ENCODE assay signal across 9 cellular contexts in genomic region chr6:150881911-150882481, GRCh38. TPM values are rescaled to one million over a fixed set of nuclear protein-coding genes. Genes with fewer than 3 reads are reported as not detected.
DNase-seq lines count a peak whose midpoint lies in the region; ATAC-seq and TF ChIP-seq lines count a peak whose summit lies in the region.
"Had no signal": no experiment of that assay in that cellular context is flagged by ENCODE, and none has a peak within 500 bp of the region (broad histone marks: within the 10 kb centered on the region; RNA-seq: fewer than 3 reads in every experiment).

No MANE protein-coding gene starts in this region.

- no peaks in the 10 kb centered on the region for H3K27me3 ChIP-seq in HAP-1 (ENCODE audit: low read depth)
- no peaks in the 10 kb centered on the region for H3K27me3 ChIP-seq in sigmoid colon
- no peaks in the 10 kb centered on the region for H3K27me3 ChIP-seq in naive thymus-derived CD4-positive, alpha-beta T cell (ENCODE audit: control insufficient read depth in 2 of 2, insufficient read depth in 2 of 2, low read length in 2 of 2)

- H3K9me3 Mint-ChIP-seq in activated T-helper 2 cell treated with anti-CD3 and anti-CD28 coated beads, Interferon-gamma antibody, Interleukin-2, Interleukin-4, amounts not matched to agents 10 μg/mL and 5 μg/mL and 100 μg/mL, durations not matched to agents 14 hours and 24 hours and 36 hours = no peaks in the 10 kb centered on the region
- no peaks in the 10 kb centered on the region for H3K9me3 Mint-ChIP-seq in naive thymus-derived CD4-positive, alpha-beta T cell
- H3K9me3 Mint-ChIP-seq in activated CD4-positive, alpha-beta T cell treated with anti-CD3 and anti-CD28 coated beads, Interleukin-2, amount 10 ng/mL, durations not matched to agents 7 days and 5 days = no peaks in the 10 kb centered on the region
- H3K9me3 Mint-ChIP-seq: naive B cell had no signal

- H3K4me1 Mint-ChIP-seq in activated T-helper 2 cell treated with anti-CD3 and anti-CD28 coated beads, Interferon-gamma antibody, Interleukin-2, Interleukin-4, amounts not matched to agents 10 μg/mL and 5 μg/mL and 100 μg/mL, durations not matched to agents 14 hours and 24 hours and 36 hours (ENCODE audit: low read depth) = peaks cover 9% of the 10 kb centered on the region
- H3K4me1 Mint-ChIP-seq in naive thymus-derived CD4-positive, alpha-beta T cell = peaks cover 0 to 6% (median 3%) of the 10 kb centered on the region in 7 donors
- peaks cover 9% of the 10 kb centered on the region for H3K4me1 Mint-ChIP-seq in T-helper 17 cell
- no peaks in the 10 kb centered on the region for H3K4me1 Mint-ChIP-seq in activated CD4-positive, alpha-beta T cell treated with anti-CD3 and anti-CD28 coated beads, Interleukin-2, amount 10 ng/mL, durations not matched to agents 7 days and 5 days

- POLR2A ChIA-PET in naive thymus-derived CD4-positive, alpha-beta T cell (lab: Charles Lee) = no interaction called here
- POLR2A ChIA-PET in activated CD4-positive, alpha-beta T cell treated with anti-CD3 and anti-CD28 coated beads, Interleukin-2, amount 10 ng/mL, durations not matched to agents 7 days and 5 days (lab: Charles Lee) = no interaction called here
- POLR2A ChIA-PET in GM10248 (lab: Yijun Ruan, JAX) = interaction anchor here (0.6 kb wide), 1 partner anchor 18 kb away, joined by 9 read pairs; no protein-coding TSS in a partner anchor

- WGBS in sigmoid colon, 2 donors = 44 to 74% methylated on average over 3 of the region's 3 CpGs

- H3K4me3 ChIP-seq in HAP-1 (no peak overlapping the region), sigmoid colon (no peak overlapping the region)
- H3K4me3 ChIP-seq in naive thymus-derived CD4-positive, alpha-beta T cell (ENCODE audit: low read length) = no peak overlapping the region

- H3K27ac Mint-ChIP-seq in activated T-helper 2 cell treated with anti-CD3 and anti-CD28 coated beads, Interferon-gamma antibody, Interleukin-2, Interleukin-4, amounts not matched to agents 10 μg/mL and 5 μg/mL and 100 μg/mL, durations not matched to agents 14 hours and 24 hours and 36 hours = peak overlapping the region; percentile 17
- no peak overlapping the region for H3K27ac Mint-ChIP-seq in naive thymus-derived CD4-positive, alpha-beta T cell
- no peak overlapping the region for H3K27ac Mint-ChIP-seq in T-helper 17 cell
- H3K27ac Mint-ChIP-seq in activated CD4-positive, alpha-beta T cell treated with anti-CD3 and anti-CD28 coated beads, Interleukin-2, amount 10 ng/mL, durations not matched to agents 7 days and 5 days = no peak overlapping the region
- H3K27ac Mint-ChIP-seq: naive B cell had no signal

- H3K4me3 Mint-ChIP-seq in activated T-helper 2 cell treated with anti-CD3 and anti-CD28 coated beads, Interferon-gamma antibody, Interleukin-2, Interleukin-4, amounts not matched to agents 10 μg/mL and 5 μg/mL and 100 μg/mL, durations not matched to agents 14 hours and 24 hours and 36 hours (ENCODE audit: low read depth) = no peak overlapping the region
- no peak overlapping the region for H3K4me3 Mint-ChIP-seq in naive thymus-derived CD4-positive, alpha-beta T cell
- no peak overlapping the region for H3K4me3 Mint-ChIP-seq in T-helper 17 cell
- H3K4me3 Mint-ChIP-seq in activated CD4-positive, alpha-beta T cell treated with anti-CD3 and anti-CD28 coated beads, Interleukin-2, amount 10 ng/mL, durations not matched to agents 7 days and 5 days = no peak overlapping the region
- H3K4me3 Mint-ChIP-seq: naive B cell had no signal

- H3K27ac ChIP-seq in sigmoid colon = peak overlapping the region; percentile 38 to 64 (median 52)
- H3K27ac ChIP-seq in naive thymus-derived CD4-positive, alpha-beta T cell (ENCODE audit: low read depth, low read length) = no peak overlapping the region

- intact Hi-C loops in activated T-helper 2 cell treated with anti-CD3 and anti-CD28 coated beads, Interferon-gamma antibody, Interleukin-2, Interleukin-4, amounts not matched to agents 10 μg/mL and 5 μg/mL and 100 μg/mL, durations not matched to agents 14 hours and 24 hours and 36 hours (cut with micrococcal nuclease) = no loop called here
- intact Hi-C loops in left cardiac atrium (cut with DNase I) = no loop called here
- intact Hi-C loops in sigmoid colon (cut with DNase I) = loop anchor here (10.0 kb wide), 1 partner anchor 573 kb away; the partner anchor contains the start of gene RMND1
- intact Hi-C loops in naive thymus-derived CD4-positive, alpha-beta T cell (cut with micrococcal nuclease) = no loop called here

- no peaks in the 10 kb centered on the region for H3K9me3 ChIP-seq in HAP-1
- H3K9me3 ChIP-seq in sigmoid colon = no peaks in the 10 kb centered on the region
- no peaks in the 10 kb centered on the region for H3K9me3 ChIP-seq in naive thymus-derived CD4-positive, alpha-beta T cell (ENCODE audit: control insufficient read depth in 2 of 3, low read length in 3 of 3)
- no peaks in the 10 kb centered on the region for H3K9me3 ChIP-seq in T-helper 17 cell (ENCODE audit: control insufficient read depth, low read length, poor library complexity, severe bottlenecking)

- in situ Hi-C loops in HAP-1 (cut with MboI; ENCODE audit: low sequenced_read_pairs) = no loop called here

- CTCF ChIA-PET in naive thymus-derived CD4-positive, alpha-beta T cell (lab: Charles Lee) = no interaction called here
- CTCF ChIA-PET in activated CD4-positive, alpha-beta T cell treated with anti-CD3 and anti-CD28 coated beads, Interleukin-2, amount 10 ng/mL, durations not matched to agents 7 days and 5 days (lab: Charles Lee) = interaction anchor here (0.6 to 2.2 kb wide), 5 partner anchors 10 to 486 kb away, joined by 3 to 8 read pairs (median 3); partner anchors contain the start of gene MTHFD1L
- CTCF ChIA-PET in GM10248 (lab: Yijun Ruan, JAX) = interaction anchor here (0.7 to 3.4 kb wide), 8 partner anchors 9 to 442 kb away, joined by 3 to 41 read pairs (median 8); partner anchors contain the start of gene MTHFD1L

- H3K27me3 Mint-ChIP-seq in activated T-helper 2 cell treated with anti-CD3 and anti-CD28 coated beads, Interferon-gamma antibody, Interleukin-2, Interleukin-4, amounts not matched to agents 10 μg/mL and 5 μg/mL and 100 μg/mL, durations not matched to agents 14 hours and 24 hours and 36 hours (ENCODE audit: low read depth) = no peaks in the 10 kb centered on the region
- H3K27me3 Mint-ChIP-seq in naive thymus-derived CD4-positive, alpha-beta T cell = no peaks in the 10 kb centered on the region
- no peaks in the 10 kb centered on the region for H3K27me3 Mint-ChIP-seq in T-helper 17 cell
- H3K27me3 Mint-ChIP-seq in activated CD4-positive, alpha-beta T cell treated with anti-CD3 and anti-CD28 coated beads, Interleukin-2, amount 10 ng/mL, durations not matched to agents 7 days and 5 days = no peaks in the 10 kb centered on the region
- H3K27me3 Mint-ChIP-seq: naive B cell had no signal

- H3K36me3 Mint-ChIP-seq in activated T-helper 2 cell treated with anti-CD3 and anti-CD28 coated beads, Interferon-gamma antibody, Interleukin-2, Interleukin-4, amounts not matched to agents 10 μg/mL and 5 μg/mL and 100 μg/mL, durations not matched to agents 14 hours and 24 hours and 36 hours (ENCODE audit: low read depth) = peaks cover 71% of the 10 kb centered on the region
- H3K36me3 Mint-ChIP-seq in naive thymus-derived CD4-positive, alpha-beta T cell = peaks cover 0 to 32% (median 12%) of the 10 kb centered on the region in 5 donors
- H3K36me3 Mint-ChIP-seq in T-helper 17 cell (ENCODE audit: low read depth) = peaks cover 4% of the 10 kb centered on the region
- peaks cover 34% of the 10 kb centered on the region for H3K36me3 Mint-ChIP-seq in activated CD4-positive, alpha-beta T cell treated with anti-CD3 and anti-CD28 coated beads, Interleukin-2, amount 10 ng/mL, durations not matched to agents 7 days and 5 days (ENCODE audit: low read depth)

- DNase-seq in HAP-1 (ENCODE audit: low spot score in 2 of 2) = peak; percentile 86 to 93
- no peak for DNase-seq in activated T-helper 2 cell treated with anti-CD3 and anti-CD28 coated beads, Interferon-gamma antibody, Interleukin-2, Interleukin-4, amounts not matched to agents 10 μg/mL and 5 μg/mL and 100 μg/mL, durations not matched to agents 14 hours and 24 hours and 36 hours (ENCODE audit: low spot score)
- peak; percentile 77 for DNase-seq in left cardiac atrium
- DNase-seq in sigmoid colon = peak; percentile 69
- no peak for DNase-seq in naive thymus-derived CD4-positive, alpha-beta T cell
- no peak for DNase-seq in T-helper 17 cell
- DNase-seq in activated CD4-positive, alpha-beta T cell treated with anti-CD3 and anti-CD28 coated beads, Interleukin-2, amount 10 ng/mL, durations not matched to agents 7 days and 5 days = no peak
- DNase-seq in GM10248 (ENCODE audit: extremely low spot score) = no peak
- DNase-seq: naive B cell had no signal

- ATAC-seq in left cardiac atrium = peak; percentile 94 to 95
- ATAC-seq in naive thymus-derived CD4-positive, alpha-beta T cell = no peak
- ATAC-seq in T-helper 17 cell = no peak

- no peak for TF ChIP-seq EP300 in sigmoid colon (IDR thresholded peaks at IDR 0.05)

- H3K4me1 ChIP-seq in HAP-1 = peaks cover 27% of the 10 kb centered on the region
- H3K4me1 ChIP-seq in sigmoid colon = peaks cover 0 to 42% (median 26%) of the 10 kb centered on the region in 4 donors
- H3K4me1 ChIP-seq in naive thymus-derived CD4-positive, alpha-beta T cell (ENCODE audit: control insufficient read depth in 2 of 2, insufficient read depth in 2 of 2, low read length in 2 of 2) = no peaks in the 10 kb centered on the region

- H3K36me3 ChIP-seq in HAP-1 (replicated peaks) (peaks cover 52% of the 10 kb centered on the region), sigmoid colon (peaks cover 0 to 7% (median under 1%) of the 10 kb centered on the region in 4 donors)
- H3K36me3 ChIP-seq in naive thymus-derived CD4-positive, alpha-beta T cell (ENCODE audit: control insufficient read depth in 2 of 3, insufficient read depth in 3 of 3, low read length in 3 of 3) = peaks cover 0 to 5% (median 2%) of the 10 kb centered on the region in 3 experiments

- TF ChIP-seq POLR2A in sigmoid colon (IDR thresholded peaks at IDR 0.05) = no peak

- TF ChIP-seq CTCF in sigmoid colon (IDR thresholded peaks at IDR 0.05) (no peak), GM10248 (IDR thresholded peaks at IDR 0.05; ENCODE audit: control extremely low read depth, extremely low read depth, low read depth, missing control alignments) (no peak)

RNA-seq across cellular contexts. Expression of gene MTHFD1L, which starts 16.5 kb away (rescaled TPM):
- total RNA-seq in activated T-helper 2 cell treated with anti-CD3 and anti-CD28 coated beads, Interferon-gamma antibody, Interleukin-2, Interleukin-4, amounts not matched to agents 10 μg/mL and 5 μg/mL and 100 μg/mL, durations not matched to agents 14 hours and 24 hours and 36 hours = 92.2 and 93.4 TPM in 2 replicates
- total RNA-seq in left cardiac atrium (10 to 100 TPM in 1 of 2 donors, 1 to 10 TPM in 1; 4.8 to 19.7 TPM), sigmoid colon (10 to 100 TPM in 1 of 4 donors, 1 to 10 TPM in 3; 2.5 to 17.9 (median 5.6) TPM), T-helper 17 cell (10 to 100 TPM; 14.5 to 22.1 TPM)
- 10 to 100 TPM in 1 of 3 donors, 1 to 10 TPM in 1, under 1 TPM in 1; 0.60 to 12.2 (median 1.4) TPM for polyA plus RNA-seq in sigmoid colon
- total RNA-seq in naive thymus-derived CD4-positive, alpha-beta T cell = 10 to 100 TPM in 2 of 5 experiments, 1 to 10 TPM in 3; 6.4 to 57.8 (median 9.3) TPM
- 1 to 10 TPM; 5.7 to 7.8 TPM for polyA plus RNA-seq in naive thymus-derived CD4-positive, alpha-beta T cell
- total RNA-seq in activated CD4-positive, alpha-beta T cell treated with anti-CD3 and anti-CD28 coated beads, Interleukin-2, amount 10 ng/mL, durations not matched to agents 7 days and 5 days = 10 to 100 TPM; 34.9 to 40.6 TPM

Comparison
In these comparisons a context has a peak if more than half of its experiments do, and no peak if none do; other contexts are left out.
1. DNase-seq: peak in HAP-1 (2 of 2), left cardiac atrium (single experiment) and sigmoid colon (single experiment); none in activated T-helper 2 cell treated with anti-CD3 and anti-CD28 coated beads, Interferon-gamma antibody, Interleukin-2, Interleukin-4, amounts not matched to agents 10 μg/mL and 5 μg/mL and 100 μg/mL, durations not matched to agents 14 hours and 24 hours and 36 hours (single experiment), naive thymus-derived CD4-positive, alpha-beta T cell (0 of 9), T-helper 17 cell (0 of 3), activated CD4-positive, alpha-beta T cell treated with anti-CD3 and anti-CD28 coated beads, Interleukin-2, amount 10 ng/mL, durations not matched to agents 7 days and 5 days (single experiment) and GM10248 (single experiment).
2. ATAC-seq: peak in left cardiac atrium (2 of 2); none in naive thymus-derived CD4-positive, alpha-beta T cell (single experiment) and T-helper 17 cell (single experiment).